Comparison of ENCODE assay signal across 11 cellular contexts in genomic region chr9:125995006-125995405, GRCh38.
DNase-seq lines count a peak whose midpoint lies in the region; ATAC-seq and TF ChIP-seq lines count a peak whose summit lies in the region.
"Had no signal": no experiment of that assay in that cellular context is flagged by ENCODE, and none has a peak within 500 bp of the region (broad histone marks: within the 10 kb centered on the region; RNA-seq: fewer than 3 reads in every experiment).

No MANE protein-coding gene starts in this region.

- no peaks in the 10 kb centered on the region for H3K36me3 ChIP-seq in right atrium auricular region
- H3K36me3 ChIP-seq in BLaER1 treated with 17β-estradiol and CSF1 and Interleukin-3, amounts not matched to agents 10 nM and 100 nM, result no peaks in the 10 kb centered on the region
- no peaks in the 10 kb centered on the region for H3K36me3 ChIP-seq in HEK293 (ENCODE audit: control insufficient read depth in 2 of 2, insufficient read depth in 1 of 2, low read length in 2 of 2)

- H3K4me3 ChIP-seq in right atrium auricular region, result no peak overlapping the region
- H3K4me3 ChIP-seq in BLaER1 treated with 17β-estradiol and CSF1 and Interleukin-3, amounts not matched to agents 10 nM and 100 nM, result no peak overlapping the region
- H3K4me3 ChIP-seq in HEK293 (ENCODE audit: low read depth, low read length), result no peak overlapping the region

- ATAC-seq in Right ventricle myocardium inferior (no peak), GM18909 (IDR thresholded peaks at IDR 0.05; ENCODE audit: poor library complexity, unreplicated experiment) (no peak)

- intact Hi-C loops in Right ventricle myocardium inferior (cut with DNase I), result no loop called here
- intact Hi-C loops in posterior vena cava (cut with DNase I), result no loop called here

- no peak overlapping the region for H3K9ac ChIP-seq in BLaER1 treated with 17β-estradiol and CSF1 and Interleukin-3, amounts not matched to agents 10 nM and 100 nM

- no peak for TF ChIP-seq CTCF in right atrium auricular region (IDR thresholded peaks at IDR 0.05)
- TF ChIP-seq CTCF in HEK293 (tag by site-specific recombination; IDR thresholded peaks at IDR 0.05), result no peak

- POLR2A ChIA-PET in HEK293 (lab: Yijun Ruan, JAX), result no interaction called here

- DNase-seq in Right ventricle myocardium inferior (ENCODE audit: missing footprints), result peak; percentile 30
- no peak for DNase-seq in right atrium auricular region (ENCODE audit: low spot score)
- DNase-seq in posterior vena cava (ENCODE audit: low spot score), result peak; percentile 64
- no peak for DNase-seq in stimulated activated CD4-positive, alpha-beta T cell treated with anti-CD3 and anti-CD28 coated beads, Interleukin-4, amount 100 ng/mL, for 24 hours
- DNase-seq: CD8-positive, alpha-beta memory T cell; DMS53; GF-D8 had no signal

- no peaks in the 10 kb centered on the region for H3K27me3 ChIP-seq in right atrium auricular region
- H3K27me3 ChIP-seq in BLaER1 treated with 17β-estradiol and CSF1 and Interleukin-3, amounts not matched to agents 10 nM and 100 nM, result no peaks in the 10 kb centered on the region

- CTCF ChIA-PET in HEK293 (lab: Yijun Ruan, JAX), result interaction anchor here (1.4 kb wide), 1 partner anchor 14 kb away, joined by 3 read pairs; no protein-coding TSS in a partner anchor

- H3K27ac ChIP-seq in right atrium auricular region (no peak overlapping the region), HEK293 (ENCODE audit: extremely low read depth, low read depth, low read length) (no peak overlapping the region)
- H3K27ac ChIP-seq in BLaER1 treated with 17β-estradiol and CSF1 and Interleukin-3, amounts not matched to agents 10 nM and 100 nM, result no peak overlapping the region

- no peaks in the 10 kb centered on the region for H3K4me1 ChIP-seq in right atrium auricular region
- H3K4me1 ChIP-seq in BLaER1 treated with 17β-estradiol and CSF1 and Interleukin-3, amounts not matched to agents 10 nM and 100 nM, result peaks cover 0 to 25% (median 18%) of the 10 kb centered on the region in 10 experiments; a peak in 13 of 20 replicates
- H3K4me1 ChIP-seq in HEK293 (ENCODE audit: control insufficient read depth, insufficient read depth, low read length), result no peaks in the 10 kb centered on the region
- H3K4me1 ChIP-seq: Caco-2 had no signal

- H3K9me3 ChIP-seq in right atrium auricular region, result no peaks in the 10 kb centered on the region
- no peaks in the 10 kb centered on the region for H3K9me3 ChIP-seq in BLaER1 treated with 17β-estradiol and CSF1 and Interleukin-3, amounts not matched to agents 10 nM and 100 nM (replicated peaks in 1 of 11)
- no peaks in the 10 kb centered on the region for H3K9me3 ChIP-seq in HEK293 (ENCODE audit: control insufficient read depth, insufficient read depth, low read depth, low read length)
- H3K9me3 ChIP-seq: Caco-2 had no signal

- H3K4me2 ChIP-seq in BLaER1 treated with 17β-estradiol and CSF1 and Interleukin-3, amounts not matched to agents 10 nM and 100 nM, result peak overlapping the region in 7 of 11 experiments; percentile 26 to 59 (median 42); a peak in 13 of 22 replicates

- H4K20me1 ChIP-seq in BLaER1 treated with 17β-estradiol and CSF1 and Interleukin-3, amounts not matched to agents 10 nM and 100 nM, result no peaks in the 10 kb centered on the region

TF ChIP-seq in HEK293, 187 proteins besides CTCF, POLR2A, EP300 and RAD21:
- TF ChIP-seq ZBTB44 (tag by site-specific recombination; IDR thresholded peaks at IDR 0.05) (no peak), ZNF514 (tag by site-specific recombination; IDR thresholded peaks at IDR 0.05) (no peak), ZFHX2 (tag by site-specific recombination; conservative IDR thresholded peaks at IDR 0.05) (peak; percentile 53), ZXDB (tag by site-specific recombination; IDR thresholded peaks at IDR 0.05) (no peak), PRDM6 (tag by site-specific recombination; IDR thresholded peaks at IDR 0.05) (no peak), ZNF239 (tag by site-specific recombination; IDR thresholded peaks at IDR 0.05) (no peak), ZNF362 (tag by site-specific recombination; IDR thresholded peaks at IDR 0.05) (no peak), GLIS1 (tag by site-specific recombination; IDR thresholded peaks at IDR 0.05) (no peak)
- TF ChIP-seq, protein P1, sequence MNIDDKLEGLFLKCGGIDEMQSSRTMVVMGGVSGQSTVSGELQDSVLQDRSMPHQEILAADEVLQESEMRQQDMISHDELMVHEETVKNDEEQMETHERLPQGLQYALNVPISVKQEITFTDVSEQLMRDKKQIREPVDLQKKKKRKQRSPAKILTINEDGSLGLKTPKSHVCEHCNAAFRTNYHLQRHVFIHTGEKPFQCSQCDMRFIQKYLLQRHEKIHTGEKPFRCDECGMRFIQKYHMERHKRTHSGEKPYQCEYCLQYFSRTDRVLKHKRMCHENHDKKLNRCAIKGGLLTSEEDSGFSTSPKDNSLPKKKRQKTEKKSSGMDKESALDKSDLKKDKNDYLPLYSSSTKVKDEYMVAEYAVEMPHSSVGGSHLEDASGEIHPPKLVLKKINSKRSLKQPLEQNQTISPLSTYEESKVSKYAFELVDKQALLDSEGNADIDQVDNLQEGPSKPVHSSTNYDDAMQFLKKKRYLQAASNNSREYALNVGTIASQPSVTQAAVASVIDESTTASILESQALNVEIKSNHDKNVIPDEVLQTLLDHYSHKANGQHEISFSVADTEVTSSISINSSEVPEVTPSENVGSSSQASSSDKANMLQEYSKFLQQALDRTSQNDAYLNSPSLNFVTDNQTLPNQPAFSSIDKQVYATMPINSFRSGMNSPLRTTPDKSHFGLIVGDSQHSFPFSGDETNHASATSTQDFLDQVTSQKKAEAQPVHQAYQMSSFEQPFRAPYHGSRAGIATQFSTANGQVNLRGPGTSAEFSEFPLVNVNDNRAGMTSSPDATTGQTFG (tag by site-specific recombination; IDR thresholded peaks at IDR 0.05; ENCODE audit: borderline replicate concordance), result no peak

Comparison
In these comparisons a context has a peak if more than half of its experiments do, and no peak if none do; other contexts are left out.
1. DNase-seq: peak in Right ventricle myocardium inferior (single experiment) and posterior vena cava (single experiment); none in right atrium auricular region (single experiment) and stimulated activated CD4-positive, alpha-beta T cell treated with anti-CD3 and anti-CD28 coated beads, Interleukin-4, amount 100 ng/mL, for 24 hours (single experiment).